In genomic region chr16:57185945-57186629, GRCh38 we compare ENCODE assay signal across 1 cellular context.
TF ChIP-seq lines count a peak whose summit lies in the region.

Gene PSME3IP1 (minus strand): TSS chr16:57186039. CDS start chr16:57173854, 12,185 bp downstream.
Gene RSPRY1 (plus strand): TSS chr16:57186329. CDS start chr16:57204659, 18,330 bp downstream.

TF ChIP-seq in WTC11, 78 proteins besides CTCF, POLR2A, EP300 and RAD21 (continued from another document):
- TF ChIP-seq AFF4 (CRISPR knock-in tag; IDR thresholded peaks at IDR 0.05; ENCODE audit: borderline replicate concordance) = no peak
- no peak; the same call in none of the 2 replicates for TF ChIP-seq FOXK1 (CRISPR knock-in tag; IDR thresholded peaks at IDR 0.05)
- TF ChIP-seq FOXP1 (CRISPR knock-in tag; IDR thresholded peaks at IDR 0.05; ENCODE audit: borderline replicate concordance) = peak; percentile 84; the same call in 1 of the 2 replicates
- TF ChIP-seq ZNF138 (CRISPR knock-in tag; conservative IDR thresholded peaks at IDR 0.05) = no peak
- TF ChIP-seq TEAD4 (CRISPR knock-in tag; IDR thresholded peaks at IDR 0.05) = 0 out of 2 replicates have a peak, but pooled peaks have one; percentile 39
- TF ChIP-seq ZMAT4 (CRISPR knock-in tag; IDR thresholded peaks at IDR 0.05) = no peak
- TF ChIP-seq JUN (CRISPR knock-in tag; IDR thresholded peaks at IDR 0.05) = no peak
- no peak for TF ChIP-seq GTF2I (CRISPR knock-in tag; conservative IDR thresholded peaks at IDR 0.05)
- TF ChIP-seq USF2 (CRISPR knock-in tag; IDR thresholded peaks at IDR 0.05) = peak; percentile 95
- TF ChIP-seq USF1 (CRISPR knock-in tag; IDR thresholded peaks at IDR 0.05) = peak; percentile 92
- no peak for TF ChIP-seq ATF1 (CRISPR knock-in tag; IDR thresholded peaks at IDR 0.05)
- TF ChIP-seq HMGA2 (CRISPR knock-in tag; IDR thresholded peaks at IDR 0.05) = no peak
- no peak for TF ChIP-seq NR2C2 (CRISPR knock-in tag; IDR thresholded peaks at IDR 0.05)
- TF ChIP-seq CREM (CRISPR knock-in tag; IDR thresholded peaks at IDR 0.05) = 0 out of 2 replicates have a peak, but pooled peaks have one; percentile 0
- no peak for TF ChIP-seq PRRX2 (CRISPR knock-in tag; IDR thresholded peaks at IDR 0.05)
- TF ChIP-seq ARID4B (CRISPR knock-in tag; IDR thresholded peaks at IDR 0.05; ENCODE audit: borderline replicate concordance) = no peak
- TF ChIP-seq CDX4 (CRISPR knock-in tag; IDR thresholded peaks at IDR 0.05; ENCODE audit: borderline replicate concordance) = no peak
- peak; percentile 22; the same call in 1 of the 2 replicates for TF ChIP-seq ETV6 (CRISPR knock-in tag; IDR thresholded peaks at IDR 0.05)
- no peak for TF ChIP-seq ATF6 (CRISPR knock-in tag; IDR thresholded peaks at IDR 0.05)
TF ChIP-seq in WTC11: peak in this region for 14.
